In genomic region chr11:108895579-108896480, GRCh38 we compare ENCODE assay signal across 10 cellular contexts.
DNase-seq lines count a peak whose midpoint lies in the region; TF ChIP-seq lines count a peak whose summit lies in the region.
"Had no signal": no experiment of that assay in that cellular context is flagged by ENCODE, and none has a peak within 500 bp of the region (broad histone marks: within the 10 kb centered on the region; RNA-seq: fewer than 3 reads in every experiment).

No MANE protein-coding gene starts in this region.

- TF ChIP-seq CTCF in HFF-Myc (IDR thresholded peaks at IDR 0.05; ENCODE audit: low read depth, low read length, missing control alignments) (no peak), fibroblast of pulmonary artery (IDR thresholded peaks at IDR 0.05; ENCODE audit: low read length, missing control alignments) (no peak)

- DNase-seq in EL (peak; percentile 85), HFF-Myc (ENCODE audit: extremely low read depth, low read depth) (peak; percentile 53), NOMO-1 (lab: John Stamatoyannopoulos, UW; ENCODE audit: unreplicated experiment in 2 of 2) (peak; percentile 12 to 61), fibroblast of pulmonary artery (ENCODE audit: low read depth) (peak; percentile 60), NCI-H1436 (lab: John Stamatoyannopoulos, UW) (no peak), NCI-H2029 (lab: John Stamatoyannopoulos, UW) (no peak), midbrain (lab: John Stamatoyannopoulos, UW) (no peak)
- DNase-seq in stimulated activated CD4-positive, alpha-beta T cell treated with anti-CD3 and anti-CD28 coated beads, Interleukin-15, amount 100 ng/mL, for 24 hours = no peak
- DNase-seq: kidney, NCI-H187 treated with DMSO at 0.1 percent for 48 hours had no signal

- H3K4me3 ChIP-seq in HFF-Myc (replicated peaks; ENCODE audit: low read depth, low read length) (no peak overlapping the region), fibroblast of pulmonary artery (replicated peaks; ENCODE audit: low read depth, low read length) (no peak overlapping the region)

Comparison
In these comparisons a context has a peak if more than half of its experiments do, and no peak if none do; other contexts are left out.
1. DNase-seq: peak in EL (single experiment), HFF-Myc (single experiment), NOMO-1 (2 of 2) and fibroblast of pulmonary artery (single experiment); none in NCI-H1436 (single experiment), NCI-H2029 (single experiment), midbrain (single experiment) and stimulated activated CD4-positive, alpha-beta T cell treated with anti-CD3 and anti-CD28 coated beads, Interleukin-15, amount 100 ng/mL, for 24 hours (single experiment).